8 cellular contexts compared by ENCODE assay signal in genomic region chr12:24991209-24992049, GRCh38. TPM values are rescaled to one million over a fixed set of nuclear protein-coding genes. Genes with fewer than 3 reads are reported as not detected.
DNase-seq lines count a peak whose midpoint lies in the region; ATAC-seq and TF ChIP-seq lines count a peak whose summit lies in the region.

No MANE protein-coding gene starts in this region.

- DNase-seq in Right ventricle myocardium inferior (ENCODE audit: missing footprints) (no peak), cardiac septum (ENCODE audit: low spot score) (no peak), NCI-H2171 (lab: John Stamatoyannopoulos, UW) (peak; percentile 39), WTC11 (ENCODE audit: low spot score) (no peak), glutamatergic neuron (no peak), psoas muscle (no peak)
- DNase-seq in effector CD8-positive, alpha-beta T cell (lab: John Stamatoyannopoulos, UW), result no peak

- H3K27ac Mint-ChIP-seq in WTC11 (no peak overlapping the region), glutamatergic neuron (ENCODE audit: unreplicated experiment) (no peak overlapping the region)

- H3K9me3 Mint-ChIP-seq in WTC11 (no peaks in the 10 kb centered on the region), glutamatergic neuron (ENCODE audit: unreplicated experiment) (peaks cover 3% of the 10 kb centered on the region)

- H3K4me1 ChIP-seq in psoas muscle, result no peaks in the 10 kb centered on the region

- CTCF ChIA-PET in WTC11 (lab: Charles Lee), result interaction anchor here (0.6 to 2.2 kb wide), 17 partner anchors 17 to 396 kb away, joined by 3 to 19 read pairs (median 3); no protein-coding TSS in a partner anchor

- POLR2A ChIA-PET in WTC11 (lab: Charles Lee), result interaction anchor here (0.7 kb wide), 1 partner anchor 528 kb away, joined by 11 read pairs; no protein-coding TSS in a partner anchor

- intact Hi-C loops in Right ventricle myocardium inferior (cut with DNase I), result loop anchor here (1.0 kb wide), 1 partner anchor 140 kb away; no protein-coding TSS in a partner anchor
- intact Hi-C loops in cardiac septum (cut with DNase I), result loop anchor here (2.0 kb wide), 1 partner anchor 139 kb away; no protein-coding TSS in a partner anchor
- intact Hi-C loops in psoas muscle (cut with DNase I), result loop anchor here (2.0 to 5.0 kb wide), 2 partner anchors 139 to 141 kb away; no protein-coding TSS in a partner anchor

- H3K4me1 Mint-ChIP-seq in WTC11 (no peaks in the 10 kb centered on the region), glutamatergic neuron (ENCODE audit: low read depth, unreplicated experiment) (peaks cover 8% of the 10 kb centered on the region)

- H3K27me3 ChIP-seq in psoas muscle (ENCODE audit: insufficient read depth in 3 of 3, low read length in 2 of 3), result no peaks in the 10 kb centered on the region

- ATAC-seq in Right ventricle myocardium inferior, result peak; percentile 67
- peak; percentile 47 for ATAC-seq in HG02938 (IDR thresholded peaks at IDR 0.05; ENCODE audit: unreplicated experiment)
- ATAC-seq in WTC11, result peak; percentile 71
- ATAC-seq in psoas muscle, result peak; percentile 69 to 86 (median 74)

- no peaks in the 10 kb centered on the region for H3K9me3 ChIP-seq in psoas muscle

- peak; percentile 67 for TF ChIP-seq CTCF in WTC11 (IDR thresholded peaks at IDR 0.05)
- peak; percentile 81 for TF ChIP-seq CTCF in glutamatergic neuron (IDR thresholded peaks at IDR 0.05; ENCODE audit: partially characterized antibody, unreplicated experiment)
- peak; percentile 72 for TF ChIP-seq CTCF in psoas muscle (IDR thresholded peaks at IDR 0.05)

- no peak overlapping the region for H3K27ac ChIP-seq in psoas muscle

- H3K36me3 Mint-ChIP-seq in WTC11 (no peaks in the 10 kb centered on the region), glutamatergic neuron (ENCODE audit: unreplicated experiment) (no peaks in the 10 kb centered on the region)

- no peaks in the 10 kb centered on the region for H3K36me3 ChIP-seq in psoas muscle (ENCODE audit: insufficient read depth in 1 of 2, low read depth in 1 of 2)

- 35 to 38% (median 38%) methylated on average over 9 of the region's 9 CpGs for WGBS in psoas muscle, 3 donors

- no peak overlapping the region for H3K4me3 Mint-ChIP-seq in WTC11
- no peak overlapping the region for H3K4me3 Mint-ChIP-seq in glutamatergic neuron (ENCODE audit: unreplicated experiment)

- no peak overlapping the region for H3K4me3 ChIP-seq in psoas muscle

- H3K27me3 Mint-ChIP-seq in WTC11 (ENCODE audit: low read depth), result no peaks in the 10 kb centered on the region
- H3K27me3 Mint-ChIP-seq in glutamatergic neuron (ENCODE audit: unreplicated experiment), result no peaks in the 10 kb centered on the region

TF ChIP-seq in WTC11, 78 proteins besides CTCF, POLR2A, EP300 and RAD21 (continues in another document):
- no peak for TF ChIP-seq NFATC4 (CRISPR knock-in tag; IDR thresholded peaks at IDR 0.05)
- TF ChIP-seq ZNF512 (CRISPR knock-in tag; IDR thresholded peaks at IDR 0.05; ENCODE audit: borderline replicate concordance), result no peak
- no peak for TF ChIP-seq CBFB (CRISPR knock-in tag; IDR thresholded peaks at IDR 0.05; ENCODE audit: low read depth)
- TF ChIP-seq ZNF425 (CRISPR knock-in tag; conservative IDR thresholded peaks at IDR 0.05), result no peak
- no peak for TF ChIP-seq ATF3 (CRISPR knock-in tag; conservative IDR thresholded peaks at IDR 0.05)
- no peak for TF ChIP-seq EMX1 (CRISPR knock-in tag; IDR thresholded peaks at IDR 0.05)
- TF ChIP-seq ETV6 (CRISPR knock-in tag; IDR thresholded peaks at IDR 0.05), result no peak
- TF ChIP-seq GTF2I (CRISPR knock-in tag; conservative IDR thresholded peaks at IDR 0.05), result no peak
- TF ChIP-seq PREB (CRISPR knock-in tag; IDR thresholded peaks at IDR 0.05; ENCODE audit: borderline replicate concordance), result no peak
- no peak for TF ChIP-seq AR (CRISPR knock-in tag; IDR thresholded peaks at IDR 0.05)
- TF ChIP-seq FOXK1 (CRISPR knock-in tag; IDR thresholded peaks at IDR 0.05), result no peak
- no peak for TF ChIP-seq NFE2L1 (CRISPR knock-in tag; IDR thresholded peaks at IDR 0.05)
- TF ChIP-seq TP53 (CRISPR knock-in tag; IDR thresholded peaks at IDR 0.05), result no peak

RNA-seq across cellular contexts. Expression of gene BCAT1, which starts 42.5 kb away (rescaled TPM):
- total RNA-seq in Right ventricle myocardium inferior, result 5.8 TPM
- 3.5 TPM for total RNA-seq in cardiac septum
- total RNA-seq in WTC11 (2021), result 239 to 267 TPM (median 240 TPM) in 3 replicates
- 401 TPM for total RNA-seq in glutamatergic neuron (ENCODE audit: unreplicated experiment)
- 1 to 10 TPM; 2.7 to 3.8 (median 3.3) TPM for total RNA-seq in psoas muscle
- polyA plus RNA-seq in psoas muscle, result 1 to 10 TPM in 1 of 3 donors, under 1 TPM in 2; 0.30 to 1.2 (median 0.32) TPM

Comparison
In these comparisons a context has a peak if more than half of its experiments do, and no peak if none do; other contexts are left out.
1. RNA of gene BCAT1, which starts 42.5 kb away (total RNA-seq): 401 TPM in glutamatergic neuron (single experiment) and 239 to 267 TPM in WTC11; 5.8 TPM in Right ventricle myocardium inferior (single experiment), 2.7 to 3.8 TPM in psoas muscle and 3.5 TPM in cardiac septum (single experiment); every median in the first group is over 10 times any median in the second.
2. Peak in every context shown above with its lines, with median percentiles within 50 percentile points of each other: ATAC-seq and CTCF ChIP-seq.